ENCODE assay signal across 1 cellular context in the genomic region with DNA sequence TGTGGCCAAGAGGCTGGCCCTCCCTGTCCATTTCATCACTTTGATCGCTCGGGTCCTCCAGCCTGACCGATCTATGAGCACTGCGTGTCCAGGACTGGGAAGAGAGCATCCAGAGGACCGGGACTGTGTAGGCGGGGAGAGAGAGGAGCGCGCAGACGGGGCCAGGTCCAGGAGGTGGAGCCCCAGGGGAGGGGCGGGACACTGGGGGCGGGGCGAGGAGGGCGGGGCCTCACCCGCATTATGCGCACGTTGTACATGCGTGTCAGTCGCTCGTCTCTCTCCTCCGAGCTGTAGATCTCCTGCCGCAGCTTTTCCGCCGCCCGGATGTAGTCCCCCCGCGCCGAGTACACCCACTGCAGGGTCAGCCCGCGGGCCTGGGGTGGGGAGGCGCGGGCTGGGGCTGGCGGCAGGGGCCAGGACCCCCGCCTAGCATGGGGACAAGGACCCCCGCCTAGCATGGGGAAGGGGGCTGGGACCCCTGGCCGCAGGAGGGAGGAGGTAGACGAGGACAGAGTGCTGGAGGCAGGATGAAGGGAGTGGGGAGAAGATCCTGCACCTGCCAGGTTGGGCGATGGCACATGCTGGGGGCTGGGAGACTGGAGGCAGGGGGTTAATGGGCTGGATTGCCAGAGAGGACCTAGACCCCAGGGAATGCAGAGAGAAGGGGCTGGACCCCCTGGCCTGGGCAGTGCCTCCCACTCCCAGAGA.
TF ChIP-seq lines count a peak whose summit lies in the region.

No MANE protein-coding gene starts in this region.

TF ChIP-seq in endothelial cell of umbilical vein, 7 proteins besides CTCF, POLR2A, EP300 and RAD21:
- TF ChIP-seq GATA2 (IDR thresholded peaks at IDR 0.05; ENCODE audit: insufficient read depth, insufficient read length, low read depth, low read length) (no peak), POLR2AphosphoS5 (IDR thresholded peaks at IDR 0.05; ENCODE audit: insufficient read depth, low read depth, low read length) (peak; percentile 40)
